Comparison of ENCODE assay signal across 1 cellular context in genomic region chr22:42079319-42080251, GRCh38.
TF ChIP-seq lines count a peak whose summit lies in the region.

A gene with protein sequence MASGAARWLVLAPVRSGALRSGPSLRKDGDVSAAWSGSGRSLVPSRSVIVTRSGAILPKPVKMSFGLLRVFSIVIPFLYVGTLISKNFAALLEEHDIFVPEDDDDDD (plus strand): TSS chr22:42079700. CDS start chr22:42079769, 69 bp downstream.

TF ChIP-seq in HepG2, 621 proteins besides CTCF, POLR2A, EP300 and RAD21 (continued from another document and continues in another):
- TF ChIP-seq, protein P1, sequence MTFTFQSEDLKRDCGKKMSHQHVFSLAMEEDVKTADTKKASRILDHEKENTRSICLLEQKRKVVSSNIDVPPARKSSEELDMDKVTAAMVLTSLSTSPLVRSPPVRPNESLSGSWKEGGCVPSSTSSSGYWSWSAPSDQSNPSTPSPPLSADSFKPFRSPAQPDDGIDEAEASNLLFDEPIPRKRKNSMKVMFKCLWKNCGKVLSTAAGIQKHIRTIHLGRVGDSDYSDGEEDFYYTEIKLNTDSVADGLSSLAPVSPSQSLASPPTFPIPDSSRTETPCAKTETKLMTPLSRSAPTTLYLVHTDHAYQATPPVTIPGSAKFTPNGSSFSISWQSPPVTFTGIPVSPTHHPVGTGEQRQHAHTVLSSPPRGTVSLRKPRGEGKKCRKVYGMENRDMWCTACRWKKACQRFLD (CRISPR knock-in tag; IDR thresholded peaks at IDR 0.05; ENCODE audit: borderline replicate concordance): peak; percentile 68; the same call in 1 of the 2 replicates
- TF ChIP-seq JUN (CRISPR knock-in tag; IDR thresholded peaks at IDR 0.05): no peak; the same call in 1 of the 2 replicates
- peak; percentile 88; the same call in 1 of the 3 replicates for TF ChIP-seq MXI1 (IDR thresholded peaks at IDR 0.05; ENCODE audit: borderline replicate concordance, low read depth, low read length)
- TF ChIP-seq, protein P2, sequence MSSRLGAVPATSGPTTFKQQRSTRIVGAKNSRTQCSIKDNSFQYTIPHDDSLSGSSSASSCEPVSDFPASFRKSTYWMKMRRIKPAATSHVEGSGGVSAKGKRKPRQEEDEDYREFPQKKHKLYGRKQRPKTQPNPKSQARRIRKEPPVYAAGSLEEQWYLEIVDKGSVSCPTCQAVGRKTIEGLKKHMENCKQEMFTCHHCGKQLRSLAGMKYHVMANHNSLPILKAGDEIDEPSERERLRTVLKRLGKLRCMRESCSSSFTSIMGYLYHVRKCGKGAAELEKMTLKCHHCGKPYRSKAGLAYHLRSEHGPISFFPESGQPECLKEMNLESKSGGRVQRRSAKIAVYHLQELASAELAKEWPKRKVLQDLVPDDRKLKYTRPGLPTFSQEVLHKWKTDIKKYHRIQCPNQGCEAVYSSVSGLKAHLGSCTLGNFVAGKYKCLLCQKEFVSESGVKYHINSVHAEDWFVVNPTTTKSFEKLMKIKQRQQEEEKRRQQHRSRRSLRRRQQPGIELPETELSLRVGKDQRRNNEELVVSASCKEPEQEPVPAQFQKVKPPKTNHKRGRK (CRISPR knock-in tag; IDR thresholded peaks at IDR 0.05): no peak
- peak; percentile 21; the same call in 1 of the 2 replicates for TF ChIP-seq SP4 (CRISPR knock-in tag; IDR thresholded peaks at IDR 0.05)
- TF ChIP-seq ZNF782 (CRISPR knock-in tag; IDR thresholded peaks at IDR 0.05; ENCODE audit: borderline replicate concordance): 0 out of 2 replicates have a peak, but pooled peaks have one; percentile 77
- TF ChIP-seq, protein P3, sequence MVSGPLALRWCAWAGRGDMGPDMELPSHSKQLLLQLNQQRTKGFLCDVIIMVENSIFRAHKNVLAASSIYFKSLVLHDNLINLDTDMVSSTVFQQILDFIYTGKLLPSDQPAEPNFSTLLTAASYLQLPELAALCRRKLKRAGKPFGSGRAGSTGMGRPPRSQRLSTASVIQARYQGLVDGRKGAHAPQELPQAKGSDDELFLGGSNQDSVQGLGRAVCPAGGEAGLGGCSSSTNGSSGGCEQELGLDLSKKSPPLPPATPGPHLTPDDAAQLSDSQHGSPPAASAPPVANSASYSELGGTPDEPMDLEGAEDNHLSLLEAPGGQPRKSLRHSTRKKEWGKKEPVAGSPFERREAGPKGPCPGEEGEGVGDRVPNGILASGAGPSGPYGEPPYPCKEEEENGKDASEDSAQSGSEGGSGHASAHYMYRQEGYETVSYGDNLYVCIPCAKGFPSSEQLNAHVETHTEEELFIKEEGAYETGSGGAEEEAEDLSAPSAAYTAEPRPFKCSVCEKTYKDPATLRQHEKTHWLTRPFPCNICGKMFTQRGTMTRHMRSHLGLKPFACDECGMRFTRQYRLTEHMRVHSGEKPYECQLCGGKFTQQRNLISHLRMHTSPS (CRISPR knock-in tag; IDR thresholded peaks at IDR 0.05; ENCODE audit: low read depth): peak; percentile 23; the same call in 1 of the 2 replicates
- no peak for TF ChIP-seq KAT2B (IDR thresholded peaks at IDR 0.05; ENCODE audit: borderline replicate concordance, low read depth, low read length)
- peak; percentile 80; the same call in 1 of the 2 replicates for TF ChIP-seq ZNF749 (CRISPR knock-in tag; IDR thresholded peaks at IDR 0.05; ENCODE audit: borderline replicate concordance)
- peak; percentile 77 for TF ChIP-seq SALL1 (CRISPR knock-in tag; IDR thresholded peaks at IDR 0.05)
- no peak for TF ChIP-seq PAX8 (CRISPR knock-in tag; IDR thresholded peaks at IDR 0.05; ENCODE audit: borderline replicate concordance)
- TF ChIP-seq KDM5B (CRISPR knock-in tag; IDR thresholded peaks at IDR 0.05; ENCODE audit: borderline replicate concordance): peak; percentile 60; the same call in 1 of the 2 replicates
- 0 out of 2 replicates have a peak, but pooled peaks have one; percentile 35 for TF ChIP-seq ZNF383 (CRISPR knock-in tag; IDR thresholded peaks at IDR 0.05; ENCODE audit: borderline replicate concordance)
- TF ChIP-seq ZSCAN30 (CRISPR knock-in tag; IDR thresholded peaks at IDR 0.05): no peak
- no peak for TF ChIP-seq ZFP62 (CRISPR knock-in tag; IDR thresholded peaks at IDR 0.05)
- TF ChIP-seq TERF1 (CRISPR knock-in tag; IDR thresholded peaks at IDR 0.05): no peak
- peak; percentile 38; the same call in 1 of the 2 replicates for TF ChIP-seq NCOR1 (IDR thresholded peaks at IDR 0.05; ENCODE audit: borderline replicate concordance, low read length)
- TF ChIP-seq THRA (CRISPR knock-in tag; IDR thresholded peaks at IDR 0.05; ENCODE audit: borderline replicate concordance): no peak; the same call in 1 of the 2 replicates
- TF ChIP-seq GFI1 (CRISPR knock-in tag; IDR thresholded peaks at IDR 0.05; ENCODE audit: borderline replicate concordance): no peak
- no peak; the same call in 1 of the 2 replicates for TF ChIP-seq GLI4 (CRISPR knock-in tag; IDR thresholded peaks at IDR 0.05; ENCODE audit: borderline replicate concordance)
- TF ChIP-seq HOXD1 (CRISPR knock-in tag; IDR thresholded peaks at IDR 0.05): peak; percentile 67
- no peak for TF ChIP-seq ZNF672 (CRISPR knock-in tag; IDR thresholded peaks at IDR 0.05)
- no peak for TF ChIP-seq ATF6 (CRISPR knock-in tag; conservative IDR thresholded peaks at IDR 0.05)
- 0 out of 2 replicates have a peak, but pooled peaks have one; percentile 46 for TF ChIP-seq ZNF414 (CRISPR knock-in tag; IDR thresholded peaks at IDR 0.05)
- no peak; the same call in 1 of the 2 replicates for TF ChIP-seq ZNF816 (CRISPR knock-in tag; IDR thresholded peaks at IDR 0.05; ENCODE audit: borderline replicate concordance)
- TF ChIP-seq EHMT2 (IDR thresholded peaks at IDR 0.05; ENCODE audit: borderline replicate concordance, low read depth, low read length): no peak
- TF ChIP-seq ZNF589 (CRISPR knock-in tag; conservative IDR thresholded peaks at IDR 0.05): no peak
- TF ChIP-seq FOXA3 (CRISPR knock-in tag; IDR thresholded peaks at IDR 0.05): peak; percentile 46
- TF ChIP-seq, protein P4, sequence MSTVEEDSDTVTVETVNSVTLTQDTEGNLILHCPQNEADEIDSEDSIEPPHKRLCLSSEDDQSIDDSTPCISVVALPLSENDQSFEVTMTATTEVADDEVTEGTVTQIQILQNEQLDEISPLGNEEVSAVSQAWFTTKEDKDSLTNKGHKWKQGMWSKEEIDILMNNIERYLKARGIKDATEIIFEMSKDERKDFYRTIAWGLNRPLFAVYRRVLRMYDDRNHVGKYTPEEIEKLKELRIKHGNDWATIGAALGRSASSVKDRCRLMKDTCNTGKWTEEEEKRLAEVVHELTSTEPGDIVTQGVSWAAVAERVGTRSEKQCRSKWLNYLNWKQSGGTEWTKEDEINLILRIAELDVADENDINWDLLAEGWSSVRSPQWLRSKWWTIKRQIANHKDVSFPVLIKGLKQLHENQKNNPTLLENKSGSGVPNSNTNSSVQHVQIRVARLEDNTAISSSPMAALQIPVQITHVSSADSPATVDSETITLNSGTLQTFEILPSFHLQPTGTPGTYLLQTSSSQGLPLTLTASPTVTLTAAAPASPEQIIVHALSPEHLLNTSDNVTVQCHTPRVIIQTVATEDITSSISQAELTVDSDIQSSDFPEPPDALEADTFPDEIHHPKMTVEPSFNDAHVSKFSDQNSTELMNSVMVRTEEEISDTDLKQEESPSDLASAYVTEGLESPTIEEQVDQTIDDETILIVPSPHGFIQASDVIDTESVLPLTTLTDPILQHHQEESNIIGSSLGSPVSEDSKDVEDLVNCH (CRISPR knock-in tag; IDR thresholded peaks at IDR 0.05): no peak
- TF ChIP-seq NBN (conservative IDR thresholded peaks at IDR 0.05): no peak
- peak; percentile 77 for TF ChIP-seq ZNF878 (CRISPR knock-in tag; IDR thresholded peaks at IDR 0.05)
- no peak for TF ChIP-seq ZNF512B (CRISPR knock-in tag; IDR thresholded peaks at IDR 0.05; ENCODE audit: borderline replicate concordance)
- TF ChIP-seq ELF1 (CRISPR knock-in tag; IDR thresholded peaks at IDR 0.05): no peak; the same call in 1 of the 2 replicates
- peak; percentile 96 for TF ChIP-seq YY1 (IDR thresholded peaks at IDR 0.05; ENCODE audit: insufficient read depth, insufficient replicate concordance, low read depth, low read length)
- TF ChIP-seq, protein P5, sequence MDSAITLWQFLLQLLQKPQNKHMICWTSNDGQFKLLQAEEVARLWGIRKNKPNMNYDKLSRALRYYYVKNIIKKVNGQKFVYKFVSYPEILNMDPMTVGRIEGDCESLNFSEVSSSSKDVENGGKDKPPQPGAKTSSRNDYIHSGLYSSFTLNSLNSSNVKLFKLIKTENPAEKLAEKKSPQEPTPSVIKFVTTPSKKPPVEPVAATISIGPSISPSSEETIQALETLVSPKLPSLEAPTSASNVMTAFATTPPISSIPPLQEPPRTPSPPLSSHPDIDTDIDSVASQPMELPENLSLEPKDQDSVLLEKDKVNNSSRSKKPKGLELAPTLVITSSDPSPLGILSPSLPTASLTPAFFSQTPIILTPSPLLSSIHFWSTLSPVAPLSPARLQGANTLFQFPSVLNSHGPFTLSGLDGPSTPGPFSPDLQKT (CRISPR knock-in tag; IDR thresholded peaks at IDR 0.05; ENCODE audit: borderline replicate concordance): no peak
- 0 out of 2 replicates have a peak, but pooled peaks have one; percentile 38 for TF ChIP-seq CERS6 (CRISPR knock-in tag; IDR thresholded peaks at IDR 0.05)
- peak; percentile 61; the same call in 1 of the 2 replicates for TF ChIP-seq ZFP90 (CRISPR knock-in tag; IDR thresholded peaks at IDR 0.05; ENCODE audit: borderline replicate concordance)
- no peak for TF ChIP-seq ZNF577 (CRISPR knock-in tag; IDR thresholded peaks at IDR 0.05; ENCODE audit: borderline replicate concordance, low read depth)
- TF ChIP-seq ZFX (CRISPR knock-in tag; IDR thresholded peaks at IDR 0.05; ENCODE audit: low read depth): peak; percentile 92
- no peak for TF ChIP-seq ZNF20 (CRISPR knock-in tag; IDR thresholded peaks at IDR 0.05)
- no peak for TF ChIP-seq RAD51 (IDR thresholded peaks at IDR 0.05; ENCODE audit: borderline replicate concordance)
- peak; percentile 57; the same call in 1 of the 2 replicates for TF ChIP-seq ZNF337 (CRISPR knock-in tag; IDR thresholded peaks at IDR 0.05; ENCODE audit: borderline replicate concordance, low read depth)
- no peak for TF ChIP-seq ZNF616 (CRISPR knock-in tag; IDR thresholded peaks at IDR 0.05; ENCODE audit: low read depth)
- TF ChIP-seq ZNF569 (CRISPR knock-in tag; IDR thresholded peaks at IDR 0.05; ENCODE audit: borderline replicate concordance): 0 out of 2 replicates have a peak, but pooled peaks have one; percentile 30
